In the genomic region with DNA sequence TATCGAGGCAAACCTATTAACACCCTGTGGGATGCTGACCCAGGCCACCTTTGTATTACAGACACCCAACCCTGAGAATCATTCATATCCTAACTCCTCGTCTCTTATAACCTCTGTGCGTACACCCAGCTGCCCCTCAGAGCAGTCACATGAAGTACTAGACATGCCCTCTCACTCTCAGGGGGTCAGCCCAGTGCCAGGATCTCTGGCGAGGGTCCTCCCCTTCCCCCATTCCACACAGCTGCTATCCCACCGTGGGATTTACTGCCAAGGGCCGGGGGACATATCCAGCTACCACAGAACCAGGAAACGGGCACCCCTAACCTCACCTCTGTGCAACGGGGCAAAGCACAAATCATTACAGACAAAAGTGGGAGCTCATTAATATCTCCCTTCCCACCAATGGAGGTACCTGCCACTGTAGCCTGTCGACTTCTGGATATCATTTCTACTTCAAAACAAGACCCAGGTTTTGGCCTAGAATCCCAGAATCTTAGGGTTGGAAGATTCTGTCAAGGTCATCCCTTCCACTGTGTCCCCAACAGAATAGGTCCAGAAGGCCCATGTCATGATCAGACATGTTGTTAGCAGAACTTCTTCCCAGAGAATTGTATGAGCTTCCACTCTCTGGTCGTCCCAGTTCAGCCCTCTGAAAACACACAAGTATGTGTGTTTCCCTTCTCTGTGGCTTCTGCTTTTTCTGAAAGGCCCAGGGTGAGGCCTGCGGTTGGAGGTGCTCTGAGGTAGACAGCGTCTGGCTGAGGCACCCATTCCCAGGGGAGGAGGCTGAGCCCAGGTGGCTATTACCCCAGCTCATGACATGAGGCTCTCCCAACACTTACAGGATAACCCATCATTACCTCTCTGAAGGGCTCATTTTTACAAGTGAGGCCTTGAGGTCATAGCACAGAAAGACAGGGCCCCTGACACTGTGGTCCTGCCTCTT, we compare ENCODE assay signal across 2 cellular contexts.
TF ChIP-seq lines count a peak whose summit lies in the region.

No MANE protein-coding gene starts in this region.

TF ChIP-seq in HCT116, 20 proteins besides CTCF, POLR2A, EP300 and RAD21:
- no peak for TF ChIP-seq JUND (IDR thresholded peaks at IDR 0.05)
- TF ChIP-seq, protein P1, sequence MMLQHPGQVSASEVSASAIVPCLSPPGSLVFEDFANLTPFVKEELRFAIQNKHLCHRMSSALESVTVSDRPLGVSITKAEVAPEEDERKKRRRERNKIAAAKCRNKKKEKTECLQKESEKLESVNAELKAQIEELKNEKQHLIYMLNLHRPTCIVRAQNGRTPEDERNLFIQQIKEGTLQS (IDR thresholded peaks at IDR 0.05) = no peak
- TF ChIP-seq, protein P2, sequence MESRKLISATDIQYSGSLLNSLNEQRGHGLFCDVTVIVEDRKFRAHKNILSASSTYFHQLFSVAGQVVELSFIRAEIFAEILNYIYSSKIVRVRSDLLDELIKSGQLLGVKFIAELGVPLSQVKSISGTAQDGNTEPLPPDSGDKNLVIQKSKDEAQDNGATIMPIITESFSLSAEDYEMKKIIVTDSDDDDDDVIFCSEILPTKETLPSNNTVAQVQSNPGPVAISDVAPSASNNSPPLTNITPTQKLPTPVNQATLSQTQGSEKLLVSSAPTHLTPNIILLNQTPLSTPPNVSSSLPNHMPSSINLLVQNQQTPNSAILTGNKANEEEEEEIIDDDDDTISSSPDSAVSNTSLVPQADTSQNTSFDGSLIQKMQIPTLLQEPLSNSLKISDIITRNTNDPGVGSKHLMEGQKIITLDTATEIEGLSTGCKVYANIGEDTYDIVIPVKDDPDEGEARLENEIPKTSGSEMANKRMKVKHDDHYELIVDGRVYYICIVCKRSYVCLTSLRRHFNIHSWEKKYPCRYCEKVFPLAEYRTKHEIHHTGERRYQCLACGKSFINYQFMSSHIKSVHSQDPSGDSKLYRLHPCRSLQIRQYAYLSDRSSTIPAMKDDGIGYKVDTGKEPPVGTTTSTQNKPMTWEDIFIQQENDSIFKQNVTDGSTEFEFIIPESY (IDR thresholded peaks at IDR 0.05; ENCODE audit: extremely low read depth, insufficient replicate concordance, low read length) = no peak
- TF ChIP-seq EGR1 (IDR thresholded peaks at IDR 0.05; ENCODE audit: low read depth) = no peak
- TF ChIP-seq, protein P3, sequence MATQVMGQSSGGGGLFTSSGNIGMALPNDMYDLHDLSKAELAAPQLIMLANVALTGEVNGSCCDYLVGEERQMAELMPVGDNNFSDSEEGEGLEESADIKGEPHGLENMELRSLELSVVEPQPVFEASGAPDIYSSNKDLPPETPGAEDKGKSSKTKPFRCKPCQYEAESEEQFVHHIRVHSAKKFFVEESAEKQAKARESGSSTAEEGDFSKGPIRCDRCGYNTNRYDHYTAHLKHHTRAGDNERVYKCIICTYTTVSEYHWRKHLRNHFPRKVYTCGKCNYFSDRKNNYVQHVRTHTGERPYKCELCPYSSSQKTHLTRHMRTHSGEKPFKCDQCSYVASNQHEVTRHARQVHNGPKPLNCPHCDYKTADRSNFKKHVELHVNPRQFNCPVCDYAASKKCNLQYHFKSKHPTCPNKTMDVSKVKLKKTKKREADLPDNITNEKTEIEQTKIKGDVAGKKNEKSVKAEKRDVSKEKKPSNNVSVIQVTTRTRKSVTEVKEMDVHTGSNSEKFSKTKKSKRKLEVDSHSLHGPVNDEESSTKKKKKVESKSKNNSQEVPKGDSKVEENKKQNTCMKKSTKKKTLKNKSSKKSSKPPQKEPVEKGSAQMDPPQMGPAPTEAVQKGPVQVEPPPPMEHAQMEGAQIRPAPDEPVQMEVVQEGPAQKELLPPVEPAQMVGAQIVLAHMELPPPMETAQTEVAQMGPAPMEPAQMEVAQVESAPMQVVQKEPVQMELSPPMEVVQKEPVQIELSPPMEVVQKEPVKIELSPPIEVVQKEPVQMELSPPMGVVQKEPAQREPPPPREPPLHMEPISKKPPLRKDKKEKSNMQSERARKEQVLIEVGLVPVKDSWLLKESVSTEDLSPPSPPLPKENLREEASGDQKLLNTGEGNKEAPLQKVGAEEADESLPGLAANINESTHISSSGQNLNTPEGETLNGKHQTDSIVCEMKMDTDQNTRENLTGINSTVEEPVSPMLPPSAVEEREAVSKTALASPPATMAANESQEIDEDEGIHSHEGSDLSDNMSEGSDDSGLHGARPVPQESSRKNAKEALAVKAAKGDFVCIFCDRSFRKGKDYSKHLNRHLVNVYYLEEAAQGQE (IDR thresholded peaks at IDR 0.05; ENCODE audit: low read depth) = no peak
- no peak for TF ChIP-seq EZH2phosphoT487 (IDR thresholded peaks at IDR 0.05; ENCODE audit: borderline replicate concordance)
- no peak for TF ChIP-seq YY1 (IDR thresholded peaks at IDR 0.05; ENCODE audit: extremely low read depth, insufficient replicate concordance, low read depth, low read length)
- TF ChIP-seq ZFX (IDR thresholded peaks at IDR 0.05) = no peak
- no peak for TF ChIP-seq SRF (IDR thresholded peaks at IDR 0.05; ENCODE audit: low read depth)
- no peak for TF ChIP-seq CBX3 (IDR thresholded peaks at IDR 0.05; ENCODE audit: low read depth)
- no peak for TF ChIP-seq FOSL1 (IDR thresholded peaks at IDR 0.05; ENCODE audit: low read depth)
- TF ChIP-seq ZNF274 (IDR thresholded peaks at IDR 0.05; ENCODE audit: low read depth, low read length) = no peak
- TF ChIP-seq, protein P4, sequence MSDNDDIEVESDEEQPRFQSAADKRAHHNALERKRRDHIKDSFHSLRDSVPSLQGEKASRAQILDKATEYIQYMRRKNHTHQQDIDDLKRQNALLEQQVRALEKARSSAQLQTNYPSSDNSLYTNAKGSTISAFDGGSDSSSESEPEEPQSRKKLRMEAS (IDR thresholded peaks at IDR 0.05) = no peak
- TF ChIP-seq EZH2 (IDR thresholded peaks at IDR 0.05) = no peak
- TF ChIP-seq SP1 (IDR thresholded peaks at IDR 0.05; ENCODE audit: low read depth) = no peak
- no peak for TF ChIP-seq TCF7L2 (IDR thresholded peaks at IDR 0.05; ENCODE audit: borderline replicate concordance, extremely low read depth, insufficient read depth, insufficient read length)
- no peak for TF ChIP-seq POLR2AphosphoS5 (IDR thresholded peaks at IDR 0.05; ENCODE audit: low read depth, low read length)

TF ChIP-seq in HepG2, 621 proteins besides CTCF, POLR2A, EP300 and RAD21 (continues in another document):
- peak; percentile 56; the same call in 1 of the 2 replicates for TF ChIP-seq ZFX (CRISPR knock-in tag; IDR thresholded peaks at IDR 0.05; ENCODE audit: low read depth)
- TF ChIP-seq ZNF839 (CRISPR knock-in tag; IDR thresholded peaks at IDR 0.05; ENCODE audit: borderline replicate concordance) = no peak
- TF ChIP-seq NRL (CRISPR knock-in tag; IDR thresholded peaks at IDR 0.05; ENCODE audit: borderline replicate concordance) = no peak
- no peak for TF ChIP-seq RBM22 (optimal IDR thresholded peaks at IDR 0.05; ENCODE audit: low read length)
- TF ChIP-seq TOPORS (CRISPR knock-in tag; IDR thresholded peaks at IDR 0.05) = no peak
- no peak for TF ChIP-seq ZNF44 (CRISPR knock-in tag; IDR thresholded peaks at IDR 0.05)
- no peak for TF ChIP-seq SIN3B (IDR thresholded peaks at IDR 0.05; ENCODE audit: low read length)
- peak; percentile 70 for TF ChIP-seq ZNF317 (CRISPR knock-in tag; IDR thresholded peaks at IDR 0.05)
- TF ChIP-seq ZNF430 (CRISPR knock-in tag; IDR thresholded peaks at IDR 0.05) = 0 out of 2 replicates have a peak, but pooled peaks have one; percentile 10
- TF ChIP-seq, protein P5, sequence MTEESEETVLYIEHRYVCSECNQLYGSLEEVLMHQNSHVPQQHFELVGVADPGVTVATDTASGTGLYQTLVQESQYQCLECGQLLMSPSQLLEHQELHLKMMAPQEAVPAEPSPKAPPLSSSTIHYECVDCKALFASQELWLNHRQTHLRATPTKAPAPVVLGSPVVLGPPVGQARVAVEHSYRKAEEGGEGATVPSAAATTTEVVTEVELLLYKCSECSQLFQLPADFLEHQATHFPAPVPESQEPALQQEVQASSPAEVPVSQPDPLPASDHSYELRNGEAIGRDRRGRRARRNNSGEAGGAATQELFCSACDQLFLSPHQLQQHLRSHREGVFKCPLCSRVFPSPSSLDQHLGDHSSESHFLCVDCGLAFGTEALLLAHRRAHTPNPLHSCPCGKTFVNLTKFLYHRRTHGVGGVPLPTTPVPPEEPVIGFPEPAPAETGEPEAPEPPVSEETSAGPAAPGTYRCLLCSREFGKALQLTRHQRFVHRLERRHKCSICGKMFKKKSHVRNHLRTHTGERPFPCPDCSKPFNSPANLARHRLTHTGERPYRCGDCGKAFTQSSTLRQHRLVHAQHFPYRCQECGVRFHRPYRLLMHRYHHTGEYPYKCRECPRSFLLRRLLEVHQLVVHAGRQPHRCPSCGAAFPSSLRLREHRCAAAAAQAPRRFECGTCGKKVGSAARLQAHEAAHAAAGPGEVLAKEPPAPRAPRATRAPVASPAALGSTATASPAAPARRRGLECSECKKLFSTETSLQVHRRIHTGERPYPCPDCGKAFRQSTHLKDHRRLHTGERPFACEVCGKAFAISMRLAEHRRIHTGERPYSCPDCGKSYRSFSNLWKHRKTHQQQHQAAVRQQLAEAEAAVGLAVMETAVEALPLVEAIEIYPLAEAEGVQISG (CRISPR knock-in tag; IDR thresholded peaks at IDR 0.05) = 0 out of 2 replicates have a peak, but pooled peaks have one; percentile 10
- no peak for TF ChIP-seq ZBTB1 (CRISPR knock-in tag; IDR thresholded peaks at IDR 0.05; ENCODE audit: borderline replicate concordance)
- TF ChIP-seq ZMYM3 (CRISPR knock-in tag; IDR thresholded peaks at IDR 0.05) = no peak
- no peak for TF ChIP-seq ZNF607 (CRISPR knock-in tag; IDR thresholded peaks at IDR 0.05; ENCODE audit: borderline replicate concordance)
- no peak for TF ChIP-seq HIVEP1 (CRISPR knock-in tag; IDR thresholded peaks at IDR 0.05)
- TF ChIP-seq, protein P6, sequence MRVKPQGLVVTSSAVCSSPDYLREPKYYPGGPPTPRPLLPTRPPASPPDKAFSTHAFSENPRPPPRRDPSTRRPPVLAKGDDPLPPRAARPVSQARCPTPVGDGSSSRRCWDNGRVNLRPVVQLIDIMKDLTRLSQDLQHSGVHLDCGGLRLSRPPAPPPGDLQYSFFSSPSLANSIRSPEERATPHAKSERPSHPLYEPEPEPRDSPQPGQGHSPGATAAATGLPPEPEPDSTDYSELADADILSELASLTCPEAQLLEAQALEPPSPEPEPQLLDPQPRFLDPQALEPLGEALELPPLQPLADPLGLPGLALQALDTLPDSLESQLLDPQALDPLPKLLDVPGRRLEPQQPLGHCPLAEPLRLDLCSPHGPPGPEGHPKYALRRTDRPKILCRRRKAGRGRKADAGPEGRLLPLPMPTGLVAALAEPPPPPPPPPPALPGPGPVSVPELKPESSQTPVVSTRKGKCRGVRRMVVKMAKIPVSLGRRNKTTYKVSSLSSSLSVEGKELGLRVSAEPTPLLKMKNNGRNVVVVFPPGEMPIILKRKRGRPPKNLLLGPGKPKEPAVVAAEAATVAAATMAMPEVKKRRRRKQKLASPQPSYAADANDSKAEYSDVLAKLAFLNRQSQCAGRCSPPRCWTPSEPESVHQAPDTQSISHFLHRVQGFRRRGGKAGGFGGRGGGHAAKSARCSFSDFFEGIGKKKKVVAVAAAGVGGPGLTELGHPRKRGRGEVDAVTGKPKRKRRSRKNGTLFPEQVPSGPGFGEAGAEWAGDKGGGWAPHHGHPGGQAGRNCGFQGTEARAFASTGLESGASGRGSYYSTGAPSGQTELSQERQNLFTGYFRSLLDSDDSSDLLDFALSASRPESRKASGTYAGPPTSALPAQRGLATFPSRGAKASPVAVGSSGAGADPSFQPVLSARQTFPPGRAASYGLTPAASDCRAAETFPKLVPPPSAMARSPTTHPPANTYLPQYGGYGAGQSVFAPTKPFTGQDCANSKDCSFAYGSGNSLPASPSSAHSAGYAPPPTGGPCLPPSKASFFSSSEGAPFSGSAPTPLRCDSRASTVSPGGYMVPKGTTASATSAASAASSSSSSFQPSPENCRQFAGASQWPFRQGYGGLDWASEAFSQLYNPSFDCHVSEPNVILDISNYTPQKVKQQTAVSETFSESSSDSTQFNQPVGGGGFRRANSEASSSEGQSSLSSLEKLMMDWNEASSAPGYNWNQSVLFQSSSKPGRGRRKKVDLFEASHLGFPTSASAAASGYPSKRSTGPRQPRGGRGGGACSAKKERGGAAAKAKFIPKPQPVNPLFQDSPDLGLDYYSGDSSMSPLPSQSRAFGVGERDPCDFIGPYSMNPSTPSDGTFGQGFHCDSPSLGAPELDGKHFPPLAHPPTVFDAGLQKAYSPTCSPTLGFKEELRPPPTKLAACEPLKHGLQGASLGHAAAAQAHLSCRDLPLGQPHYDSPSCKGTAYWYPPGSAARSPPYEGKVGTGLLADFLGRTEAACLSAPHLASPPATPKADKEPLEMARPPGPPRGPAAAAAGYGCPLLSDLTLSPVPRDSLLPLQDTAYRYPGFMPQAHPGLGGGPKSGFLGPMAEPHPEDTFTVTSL (CRISPR knock-in tag; IDR thresholded peaks at IDR 0.05; ENCODE audit: borderline replicate concordance) = no peak
- TF ChIP-seq HOXA3 (CRISPR knock-in tag; IDR thresholded peaks at IDR 0.05) = no peak
- TF ChIP-seq, protein P7, sequence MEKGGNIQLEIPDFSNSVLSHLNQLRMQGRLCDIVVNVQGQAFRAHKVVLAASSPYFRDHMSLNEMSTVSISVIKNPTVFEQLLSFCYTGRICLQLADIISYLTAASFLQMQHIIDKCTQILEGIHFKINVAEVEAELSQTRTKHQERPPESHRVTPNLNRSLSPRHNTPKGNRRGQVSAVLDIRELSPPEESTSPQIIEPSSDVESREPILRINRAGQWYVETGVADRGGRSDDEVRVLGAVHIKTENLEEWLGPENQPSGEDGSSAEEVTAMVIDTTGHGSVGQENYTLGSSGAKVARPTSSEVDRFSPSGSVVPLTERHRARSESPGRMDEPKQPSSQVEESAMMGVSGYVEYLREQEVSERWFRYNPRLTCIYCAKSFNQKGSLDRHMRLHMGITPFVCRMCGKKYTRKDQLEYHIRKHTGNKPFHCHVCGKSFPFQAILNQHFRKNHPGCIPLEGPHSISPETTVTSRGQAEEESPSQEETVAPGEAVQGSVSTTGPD (CRISPR knock-in tag; IDR thresholded peaks at IDR 0.05) = 0 out of 2 replicates have a peak, but pooled peaks have one; percentile 36
- no peak for TF ChIP-seq ZNF468 (CRISPR knock-in tag; IDR thresholded peaks at IDR 0.05)
- TF ChIP-seq PHF8 (CRISPR knock-in tag; IDR thresholded peaks at IDR 0.05) = no peak; the same call in 1 of the 2 replicates
- no peak for TF ChIP-seq ZNF598 (CRISPR knock-in tag; IDR thresholded peaks at IDR 0.05; ENCODE audit: borderline replicate concordance)
- TF ChIP-seq, protein P8, sequence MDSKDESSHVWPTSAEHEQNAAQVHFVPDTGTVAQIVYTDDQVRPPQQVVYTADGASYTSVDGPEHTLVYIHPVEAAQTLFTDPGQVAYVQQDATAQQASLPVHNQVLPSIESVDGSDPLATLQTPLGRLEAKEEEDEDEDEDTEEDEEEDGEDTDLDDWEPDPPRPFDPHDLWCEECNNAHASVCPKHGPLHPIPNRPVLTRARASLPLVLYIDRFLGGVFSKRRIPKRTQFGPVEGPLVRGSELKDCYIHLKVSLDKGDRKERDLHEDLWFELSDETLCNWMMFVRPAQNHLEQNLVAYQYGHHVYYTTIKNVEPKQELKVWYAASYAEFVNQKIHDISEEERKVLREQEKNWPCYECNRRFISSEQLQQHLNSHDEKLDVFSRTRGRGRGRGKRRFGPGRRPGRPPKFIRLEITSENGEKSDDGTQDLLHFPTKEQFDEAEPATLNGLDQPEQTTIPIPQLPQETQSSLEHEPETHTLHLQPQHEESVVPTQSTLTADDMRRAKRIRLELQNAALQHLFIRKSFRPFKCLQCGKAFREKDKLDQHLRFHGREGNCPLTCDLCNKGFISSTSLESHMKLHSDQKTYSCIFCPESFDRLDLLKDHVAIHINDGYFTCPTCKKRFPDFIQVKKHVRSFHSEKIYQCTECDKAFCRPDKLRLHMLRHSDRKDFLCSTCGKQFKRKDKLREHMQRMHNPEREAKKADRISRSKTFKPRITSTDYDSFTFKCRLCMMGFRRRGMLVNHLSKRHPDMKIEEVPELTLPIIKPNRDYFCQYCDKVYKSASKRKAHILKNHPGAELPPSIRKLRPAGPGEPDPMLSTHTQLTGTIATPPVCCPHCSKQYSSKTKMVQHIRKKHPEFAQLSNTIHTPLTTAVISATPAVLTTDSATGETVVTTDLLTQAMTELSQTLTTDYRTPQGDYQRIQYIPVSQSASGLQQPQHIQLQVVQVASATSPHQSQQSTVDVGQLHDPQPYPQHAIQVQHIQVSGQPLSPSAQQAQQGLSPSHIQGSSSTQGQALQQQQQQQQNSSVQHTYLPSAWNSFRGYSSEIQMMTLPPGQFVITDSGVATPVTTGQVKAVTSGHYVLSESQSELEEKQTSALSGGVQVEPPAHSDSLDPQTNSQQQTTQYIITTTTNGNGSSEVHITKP (CRISPR knock-in tag; IDR thresholded peaks at IDR 0.05; ENCODE audit: low read depth) = no peak
- TF ChIP-seq ZNF572 (CRISPR knock-in tag; IDR thresholded peaks at IDR 0.05) = no peak
